In the genomic region with DNA sequence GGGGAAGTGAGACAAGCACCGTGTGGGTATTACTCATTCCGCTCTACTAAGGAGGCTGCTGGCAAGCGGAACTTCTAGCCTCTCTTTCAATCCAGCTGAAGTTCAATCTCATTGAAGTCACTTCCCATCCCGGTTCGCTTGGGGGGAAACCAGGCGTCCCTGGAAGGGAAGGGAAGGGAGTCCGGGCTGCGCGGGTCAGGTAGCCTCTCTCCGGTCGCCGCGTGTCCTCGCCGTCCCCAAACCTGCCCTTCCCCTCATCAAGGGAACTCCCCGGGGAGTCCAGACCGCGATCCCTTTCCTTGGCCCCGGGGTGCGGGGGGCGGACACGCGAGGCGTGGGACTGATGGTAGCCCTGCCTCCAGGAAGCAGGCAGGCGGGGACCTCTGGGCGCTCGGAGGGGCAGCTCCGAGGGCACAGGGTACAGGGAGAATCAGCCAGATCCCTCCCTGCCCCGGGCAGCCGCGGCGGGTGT, we compare ENCODE assay signal across 1 cellular context.
A peak's percentile ranks its signal among the peaks of the same experiment; 100 is the strongest.
TF ChIP-seq lines count a peak whose summit lies in the region.

No MANE protein-coding gene starts in this region.

TF ChIP-seq in K562, 482 proteins besides CTCF, POLR2A, EP300 and RAD21 (continued from another document and continues in another):
- TF ChIP-seq FOS (IDR thresholded peaks at IDR 0.05; ENCODE audit: extremely low read depth, insufficient read length) = no peak
- TF ChIP-seq, protein P1, sequence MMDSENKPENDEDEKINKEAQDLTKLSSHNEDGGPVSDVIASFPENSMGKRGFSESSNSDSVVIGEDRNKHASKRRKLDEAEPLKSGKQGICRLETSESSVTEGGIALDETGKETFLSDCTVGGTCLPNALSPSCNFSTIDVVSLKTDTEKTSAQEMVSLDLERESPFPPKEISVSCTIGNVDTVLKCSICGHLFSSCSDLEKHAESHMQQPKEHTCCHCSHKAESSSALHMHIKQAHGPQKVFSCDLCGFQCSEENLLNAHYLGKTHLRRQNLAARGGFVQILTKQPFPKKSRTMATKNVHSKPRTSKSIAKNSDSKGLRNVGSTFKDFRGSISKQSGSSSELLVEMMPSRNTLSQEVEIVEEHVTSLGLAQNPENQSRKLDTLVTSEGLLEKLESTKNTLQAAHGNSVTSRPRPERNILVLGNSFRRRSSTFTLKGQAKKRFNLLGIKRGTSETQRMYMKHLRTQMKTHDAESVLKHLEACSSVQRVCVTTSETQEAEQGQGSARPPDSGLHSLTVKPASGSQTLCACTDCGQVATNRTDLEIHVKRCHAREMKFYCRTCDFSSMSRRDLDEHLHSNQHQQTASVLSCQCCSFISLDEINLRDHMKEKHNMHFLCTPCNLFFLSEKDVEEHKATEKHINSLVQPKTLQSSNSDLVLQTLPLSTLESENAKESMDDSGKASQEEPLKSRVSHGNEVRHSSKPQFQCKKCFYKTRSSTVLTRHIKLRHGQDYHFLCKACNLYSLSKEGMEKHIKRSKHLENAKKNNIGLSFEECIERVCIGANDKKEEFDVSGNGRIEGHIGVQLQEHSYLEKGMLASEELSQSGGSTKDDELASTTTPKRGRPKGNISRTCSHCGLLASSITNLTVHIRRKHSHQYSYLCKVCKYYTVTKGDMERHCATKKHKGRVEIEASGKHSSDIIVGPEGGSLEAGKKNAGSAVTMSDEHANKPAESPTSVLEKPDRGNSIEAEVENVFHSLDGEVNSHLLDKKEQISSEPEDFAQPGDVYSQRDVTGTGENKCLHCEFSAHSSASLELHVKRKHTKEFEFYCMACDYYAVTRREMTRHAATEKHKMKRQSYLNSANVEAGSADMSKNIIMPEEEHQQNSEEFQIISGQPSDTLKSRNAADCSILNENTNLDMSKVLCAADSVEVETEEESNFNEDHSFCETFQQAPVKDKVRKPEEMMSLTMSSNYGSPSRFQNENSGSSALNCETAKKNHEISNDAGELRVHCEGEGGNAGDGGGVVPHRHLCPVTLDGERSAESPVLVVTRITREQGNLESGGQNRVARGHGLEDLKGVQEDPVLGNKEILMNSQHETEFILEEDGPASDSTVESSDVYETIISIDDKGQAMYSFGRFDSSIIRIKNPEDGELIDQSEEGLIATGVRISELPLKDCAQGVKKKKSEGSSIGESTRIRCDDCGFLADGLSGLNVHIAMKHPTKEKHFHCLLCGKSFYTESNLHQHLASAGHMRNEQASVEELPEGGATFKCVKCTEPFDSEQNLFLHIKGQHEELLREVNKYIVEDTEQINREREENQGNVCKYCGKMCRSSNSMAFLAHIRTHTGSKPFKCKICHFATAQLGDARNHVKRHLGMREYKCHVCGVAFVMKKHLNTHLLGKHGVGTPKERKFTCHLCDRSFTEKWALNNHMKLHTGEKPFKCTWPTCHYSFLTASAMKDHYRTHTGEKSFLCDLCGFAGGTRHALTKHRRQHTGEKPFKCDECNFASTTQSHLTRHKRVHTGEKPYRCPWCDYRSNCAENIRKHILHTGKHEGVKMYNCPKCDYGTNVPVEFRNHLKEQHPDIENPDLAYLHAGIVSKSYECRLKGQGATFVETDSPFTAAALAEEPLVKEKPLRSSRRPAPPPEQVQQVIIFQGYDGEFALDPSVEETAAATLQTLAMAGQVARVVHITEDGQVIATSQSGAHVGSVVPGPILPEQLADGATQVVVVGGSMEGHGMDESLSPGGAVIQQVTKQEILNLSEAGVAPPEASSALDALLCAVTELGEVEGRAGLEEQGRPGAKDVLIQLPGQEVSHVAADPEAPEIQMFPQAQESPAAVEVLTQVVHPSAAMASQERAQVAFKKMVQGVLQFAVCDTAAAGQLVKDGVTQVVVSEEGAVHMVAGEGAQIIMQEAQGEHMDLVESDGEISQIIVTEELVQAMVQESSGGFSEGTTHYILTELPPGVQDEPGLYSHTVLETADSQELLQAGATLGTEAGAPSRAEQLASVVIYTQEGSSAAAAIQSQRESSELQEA (IDR thresholded peaks at IDR 0.05; ENCODE audit: low read depth) = no peak
- TF ChIP-seq, protein P2, sequence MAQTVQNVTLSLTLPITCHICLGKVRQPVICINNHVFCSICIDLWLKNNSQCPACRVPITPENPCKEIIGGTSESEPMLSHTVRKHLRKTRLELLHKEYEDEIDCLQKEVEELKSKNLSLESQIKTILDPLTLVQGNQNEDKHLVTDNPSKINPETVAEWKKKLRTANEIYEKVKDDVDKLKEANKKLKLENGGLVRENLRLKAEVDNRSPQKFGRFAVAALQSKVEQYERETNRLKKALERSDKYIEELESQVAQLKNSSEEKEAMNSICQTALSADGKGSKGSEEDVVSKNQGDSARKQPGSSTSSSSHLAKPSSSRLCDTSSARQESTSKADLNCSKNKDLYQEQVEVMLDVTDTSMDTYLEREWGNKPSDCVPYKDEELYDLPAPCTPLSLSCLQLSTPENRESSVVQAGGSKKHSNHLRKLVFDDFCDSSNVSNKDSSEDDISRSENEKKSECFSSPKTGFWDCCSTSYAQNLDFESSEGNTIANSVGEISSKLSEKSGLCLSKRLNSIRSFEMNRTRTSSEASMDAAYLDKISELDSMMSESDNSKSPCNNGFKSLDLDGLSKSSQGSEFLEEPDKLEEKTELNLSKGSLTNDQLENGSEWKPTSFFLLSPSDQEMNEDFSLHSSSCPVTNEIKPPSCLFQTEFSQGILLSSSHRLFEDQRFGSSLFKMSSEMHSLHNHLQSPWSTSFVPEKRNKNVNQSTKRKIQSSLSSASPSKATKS (CRISPR knock-in tag; IDR thresholded peaks at IDR 0.05) = no peak
- peak in 1 of 2 experiments; percentile 24; a peak in 1 of 4 replicates for TF ChIP-seq MAZ (CRISPR knock-in tag; conservative IDR thresholded peaks at IDR 0.05 in 1 of 2, IDR thresholded peaks at IDR 0.05 in 1 of 2)
- TF ChIP-seq EZH2 (IDR thresholded peaks at IDR 0.05; ENCODE audit: borderline replicate concordance, low read depth, low read length) = no peak
- no peak for TF ChIP-seq HMBOX1 (IDR thresholded peaks at IDR 0.05)
- no peak for TF ChIP-seq E2F3 (CRISPR knock-in tag; IDR thresholded peaks at IDR 0.05)
- no peak for TF ChIP-seq SMAD3 (CRISPR knock-in tag; conservative IDR thresholded peaks at IDR 0.05)
- TF ChIP-seq PTTG1 (tag; IDR thresholded peaks at IDR 0.05; ENCODE audit: low read depth) = no peak
- no peak for TF ChIP-seq COPS2 (conservative IDR thresholded peaks at IDR 0.05)
- no peak for TF ChIP-seq SUPT5H (IDR thresholded peaks at IDR 0.05)
- no peak for TF ChIP-seq SMARCC2 (IDR thresholded peaks at IDR 0.05; ENCODE audit: low read depth)
- TF ChIP-seq BRD9 (IDR thresholded peaks at IDR 0.05; ENCODE audit: low read depth, partially characterized antibody) = no peak
- TF ChIP-seq NFXL1 (CRISPR knock-in tag; IDR thresholded peaks at IDR 0.05) = no peak
- no peak; the same call in 1 of the 2 replicates for TF ChIP-seq GTF2E2 (tag; IDR thresholded peaks at IDR 0.05)
- TF ChIP-seq EHMT2 (IDR thresholded peaks at IDR 0.05) = no peak
- TF ChIP-seq FOSL1 (tag; conservative IDR thresholded peaks at IDR 0.05) = peak; percentile 59; the same call in 1 of the 2 replicates
- no peak for TF ChIP-seq NONO (IDR thresholded peaks at IDR 0.05; ENCODE audit: low read depth in 2 of 2, low read length in 1 of 2)
- TF ChIP-seq HMGN3 (IDR thresholded peaks at IDR 0.05; ENCODE audit: borderline replicate concordance, extremely low read depth, insufficient read length, low read depth, low read length) = peak; percentile 29
- no peak for TF ChIP-seq TCF15 (CRISPR knock-in tag; IDR thresholded peaks at IDR 0.05)
- no peak for TF ChIP-seq SAFB2 (IDR thresholded peaks at IDR 0.05; ENCODE audit: borderline replicate concordance, low read depth, low read length, severe bottlenecking)
- TF ChIP-seq FOXJ3 (CRISPR knock-in tag; IDR thresholded peaks at IDR 0.05) = no peak
- peak in 1 of 2 experiments; percentile 48 for TF ChIP-seq E2F6 (IDR thresholded peaks at IDR 0.05; ENCODE audit: borderline replicate concordance in 1 of 2, extremely low read depth in 1 of 2, insufficient read depth in 1 of 2, insufficient read length in 1 of 2, low read depth in 1 of 2, low read length in 1 of 2, poor library complexity in 1 of 2, severe bottlenecking in 1 of 2)
- no peak for TF ChIP-seq ZNF609 (CRISPR knock-in tag; IDR thresholded peaks at IDR 0.05; ENCODE audit: borderline replicate concordance)
- TF ChIP-seq L3MBTL2 (IDR thresholded peaks at IDR 0.05) = peak; percentile 47; the same call in 1 of the 2 replicates
- peak; percentile 70; the same call in 1 of the 2 replicates for TF ChIP-seq POLR2G (IDR thresholded peaks at IDR 0.05; ENCODE audit: low read depth, low read length)
- TF ChIP-seq OTX1 (CRISPR knock-in tag; IDR thresholded peaks at IDR 0.05) = no peak
- no peak for TF ChIP-seq TSC22D4 (tag; IDR thresholded peaks at IDR 0.05)
- no peak for TF ChIP-seq TRIM25 (IDR thresholded peaks at IDR 0.05; ENCODE audit: borderline replicate concordance)
- peak; percentile 77 for TF ChIP-seq SPI1 (IDR thresholded peaks at IDR 0.05; ENCODE audit: borderline replicate concordance, low read depth, low read length)
- no peak for TF ChIP-seq GMEB1 (CRISPR knock-in tag; IDR thresholded peaks at IDR 0.05)
- TF ChIP-seq ZFX (CRISPR knock-in tag; IDR thresholded peaks at IDR 0.05) = no peak; the same call in 1 of the 2 replicates
- TF ChIP-seq CXXC5 (CRISPR knock-in tag; IDR thresholded peaks at IDR 0.05) = peak; percentile 36; the same call in 1 of the 2 replicates
- no peak for TF ChIP-seq ZNF436 (CRISPR knock-in tag; IDR thresholded peaks at IDR 0.05)
